23 cellular contexts compared by ENCODE assay signal in genomic region chr18:79718878-79719477, GRCh38.
"Had no signal": no experiment of that assay in that cellular context is flagged by ENCODE, and none has a peak within 500 bp of the region (broad histone marks: within the 10 kb centered on the region; RNA-seq: fewer than 3 reads in every experiment).

No MANE protein-coding gene starts in this region.

- H3K27me3 ChIP-seq: breast epithelium, esophagus squamous epithelium, sigmoid colon, spleen, upper lobe of right lung had no signal

- DNase-seq: activated CD4-positive, alpha-beta T cell treated with anti-CD3 and anti-CD28 coated beads for 4 hours; activated naive CD4-positive, alpha-beta T cell treated with anti-CD3 and anti-CD28 coated beads, Interleukin-2, amount 50 U/mL, for 16 hours; activated T-cell treated with anti-CD3 and anti-CD28 coated beads for 4 hours; aorta; effector CD8-positive, alpha-beta T cell; esophagus squamous epithelium; immature natural killer cell; kidney glomerular epithelial cell; left ventricle myocardium inferior; mucosa of descending colon; naive B cell; nucleus accumbens; sigmoid colon; spleen; stimulated activated CD4-positive, alpha-beta T cell treated with anti-CD3 and anti-CD28 coated beads, Interleukin-4, amount 100 ng/mL, for 4 hours; upper lobe of right lung had no signal

- H3K9me3 Mint-ChIP-seq: immature natural killer cell; T-helper 2 cell treated with Interferon-gamma antibody and Interleukin-4, amounts not matched to agents 5 μg/mL and 100 μg/mL, for 36 hours had no signal

- H3K4me3 ChIP-seq: breast epithelium, esophagus squamous epithelium, left ventricle myocardium inferior, mucosa of descending colon, sigmoid colon, SK-N-MC, spleen, upper lobe of right lung had no signal

- H3K27me3 Mint-ChIP-seq: dendritic cell treated with granulocyte-macrophage colony-stimulating factor and Interleukin-4, amounts not matched to agents 40 ng/mL and 50 ng/mL, for 4 days; memory B cell; naive B cell; stimulated activated memory B cell treated with anti-CD40 and anti-IgM and Interleukin-4, amounts not matched to agents 10 μg/mL and 1 μg/mL and 100 μg/mL, for 72 hours had no signal

- H3K4me3 Mint-ChIP-seq: dendritic cell treated with granulocyte-macrophage colony-stimulating factor and Interleukin-4, amounts not matched to agents 40 ng/mL and 50 ng/mL, for 4 days; immature natural killer cell; memory B cell; naive B cell; stimulated activated memory B cell treated with anti-CD40 and anti-IgM and Interleukin-4, amounts not matched to agents 10 μg/mL and 1 μg/mL and 100 μg/mL, for 72 hours; T-helper 2 cell treated with Interferon-gamma antibody and Interleukin-4, amounts not matched to agents 5 μg/mL and 100 μg/mL, for 36 hours; WTC11 had no signal

- ATAC-seq: mucosa of descending colon; stimulated activated memory B cell treated with anti-CD40 and anti-IgM and Interleukin-4, amounts not matched to agents 10 μg/mL and 1 μg/mL and 100 μg/mL, for 72 hours; upper lobe of right lung; WTC11 had no signal

- H3K27ac ChIP-seq: breast epithelium, esophagus squamous epithelium, left ventricle myocardium inferior, sigmoid colon, SK-N-MC, spleen, upper lobe of right lung had no signal

- H3K27ac Mint-ChIP-seq: dendritic cell treated with granulocyte-macrophage colony-stimulating factor and Interleukin-4, amounts not matched to agents 40 ng/mL and 50 ng/mL, for 4 days; memory B cell; stimulated activated memory B cell treated with anti-CD40 and anti-IgM and Interleukin-4, amounts not matched to agents 10 μg/mL and 1 μg/mL and 100 μg/mL, for 72 hours; WTC11 had no signal

- H3K9me3 ChIP-seq: breast epithelium, esophagus squamous epithelium, left ventricle myocardium inferior, mucosa of descending colon, sigmoid colon, spleen, upper lobe of right lung had no signal

- H3K4me1 Mint-ChIP-seq: memory B cell; stimulated activated memory B cell treated with anti-CD40 and anti-IgM and Interleukin-4, amounts not matched to agents 10 μg/mL and 1 μg/mL and 100 μg/mL, for 72 hours; WTC11 had no signal

- H3K4me1 ChIP-seq: breast epithelium, esophagus squamous epithelium, left ventricle myocardium inferior, sigmoid colon, spleen, upper lobe of right lung had no signal
